Comparison of ENCODE assay signal across 8 cellular contexts in the genomic region with DNA sequence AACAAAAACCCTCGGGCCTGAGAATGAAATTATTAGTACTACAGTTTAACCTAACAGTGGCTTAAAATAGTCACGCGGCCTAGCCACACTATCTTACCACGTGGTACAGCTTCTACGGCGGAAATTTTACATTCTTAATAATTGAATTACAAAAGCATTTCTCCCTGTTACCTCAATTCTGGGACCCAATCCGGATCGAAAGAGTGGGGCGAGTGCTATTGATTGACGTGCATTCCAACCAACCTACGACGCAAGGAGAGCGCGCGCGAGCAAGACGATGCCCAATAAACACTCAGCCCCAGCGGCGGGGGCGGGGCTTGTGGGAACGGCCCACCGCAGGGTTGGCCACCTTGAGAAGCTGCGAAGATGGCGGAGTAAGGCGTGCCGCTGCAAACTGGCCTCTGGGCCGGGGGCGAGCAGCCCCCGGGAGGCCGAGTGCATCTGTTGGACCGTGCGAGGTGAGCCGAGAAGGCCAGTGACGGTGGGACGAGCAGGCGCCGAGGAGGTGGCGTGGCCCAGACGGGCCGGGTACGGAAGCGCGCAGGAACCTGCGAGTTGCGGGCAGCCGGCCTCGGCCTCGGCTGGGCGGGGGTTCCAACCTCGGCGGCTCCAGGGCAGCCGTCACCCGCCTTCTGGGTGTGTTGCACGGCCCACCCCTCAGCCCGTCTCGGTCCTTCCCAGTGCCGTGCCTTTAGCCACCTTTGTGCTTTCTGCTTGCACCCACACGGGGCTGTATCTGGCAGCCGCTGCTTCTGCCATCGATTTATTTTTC. TPM values are rescaled to one million over a fixed set of nuclear protein-coding genes. Genes with fewer than 3 reads are reported as not detected.
DNase-seq lines count a peak whose midpoint lies in the region; ATAC-seq and TF ChIP-seq lines count a peak whose summit lies in the region.

No MANE protein-coding gene starts in this region.

- DNase-seq in NCI-H2029 treated with DMSO at 0.1 percent for 48 hours (lab: John Stamatoyannopoulos, UW) = peak; percentile 69
- DNase-seq in T1000 (lab: John Stamatoyannopoulos, UW) = peak; percentile 93
- DNase-seq in astrocyte of the spinal cord (ENCODE audit: low read depth, low spot score) = peak; percentile 99
- DNase-seq in hippocampal formation (lab: John Stamatoyannopoulos, UW) = peak; percentile 95 to 97
- peak; percentile 97 for DNase-seq in renal cortical epithelial cell (ENCODE audit: low read depth)
- DNase-seq in cortex of kidney (lab: John Stamatoyannopoulos, UW) = no peak

- TF ChIP-seq CTCF in astrocyte of the spinal cord (IDR thresholded peaks at IDR 0.05; ENCODE audit: low read depth, low read length) = no peak

- in situ Hi-C loops in astrocyte of the spinal cord (cut with HindIII; ENCODE audit: low sequenced_read_pairs) = no loop called here

- peak; percentile 98 for ATAC-seq in GM18511 (IDR thresholded peaks at IDR 0.05; ENCODE audit: unreplicated experiment)
- peak; percentile 84 for ATAC-seq in HG03025 (IDR thresholded peaks at IDR 0.05; ENCODE audit: low FRiP score, unreplicated experiment)

- H3K4me3 ChIP-seq in astrocyte of the spinal cord (ENCODE audit: low read depth, low read length) = peak overlapping the region; percentile 74

RNA-seq across cellular contexts. Expression of gene OIP5, which starts 48.6 kb away (rescaled TPM):
- total RNA-seq in renal cortical epithelial cell = 0.60 and 6.1 TPM in 2 replicates

RNA-seq across cellular contexts. Expression of gene NUSAP1, which starts 48.8 kb away (rescaled TPM):
- total RNA-seq in renal cortical epithelial cell = 7.8 and 53.3 TPM in 2 replicates

RNA-seq across cellular contexts. Expression of gene CHP1, which starts 52.8 kb away (rescaled TPM):
- total RNA-seq in renal cortical epithelial cell = 130 and 161 TPM in 2 replicates

RNA-seq across cellular contexts. Expression of gene EXD1, which starts 53.3 kb away (rescaled TPM):
- total RNA-seq in renal cortical epithelial cell = not detected in 2 replicates
